11 cellular contexts compared by ENCODE assay signal in genomic region chr10:104139221-104139620, GRCh38. TPM values are rescaled to one million over a fixed set of nuclear protein-coding genes. Genes with fewer than 3 reads are reported as not detected.
DNase-seq lines count a peak whose midpoint lies in the region; ATAC-seq and TF ChIP-seq lines count a peak whose summit lies in the region.
"Had no signal": no experiment of that assay in that cellular context is flagged by ENCODE, and none has a peak within 500 bp of the region (broad histone marks: within the 10 kb centered on the region; RNA-seq: fewer than 3 reads in every experiment).

No MANE protein-coding gene starts in this region.

- CTCF ChIA-PET in OCI-LY7 (lab: Charles Lee; ENCODE audit: unreplicated experiment) = interaction anchor here (0.6 to 0.7 kb wide), 2 partner anchors 8 to 251 kb away, joined by 3 read pairs; no protein-coding TSS in a partner anchor

- peaks cover 5% of the 10 kb centered on the region for H3K4me1 ChIP-seq in OCI-LY7 (ENCODE audit: insufficient read depth, low read length, poor library complexity, severe bottlenecking)
- H3K4me1 ChIP-seq: SJSA1 had no signal

- BruUV-seq in OCI-LY7 (replicated peaks; lab: Mats Ljungman, UMichigan) = no TSS peak

- no peaks in the 10 kb centered on the region for H4K20me1 ChIP-seq in OCI-LY7 (ENCODE audit: insufficient read depth, low read length)

- intact Hi-C loops in OCI-LY7 (cut with micrococcal nuclease; ENCODE audit: unreplicated experiment) = no loop called here

- no peak for DNase-seq in AG10803 (ENCODE audit: low read depth)
- peak; percentile 18 for DNase-seq in GM12865 (ENCODE audit: low read depth)
- DNase-seq in OCI-LY7 (ENCODE audit: low spot score) = peak; percentile 42
- peak; percentile 33 for DNase-seq in fibroblast of mammary gland (ENCODE audit: low read depth)
- no peak for DNase-seq in C1 segment of cervical spinal cord (lab: John Stamatoyannopoulos, UW)
- no peak for DNase-seq in NCI-H1105 (lab: John Stamatoyannopoulos, UW)
- no peak for DNase-seq in medulla oblongata (ENCODE audit: extremely low spot score)
- DNase-seq: cerebellar nuclear complex, NCI-H1436 treated with DMSO at 0.1 percent for 48 hours had no signal

- no peak overlapping the region for H3K4me2 ChIP-seq in OCI-LY7 (ENCODE audit: low read length)

- no peak for ATAC-seq in GM18907 (IDR thresholded peaks at IDR 0.05; ENCODE audit: unreplicated experiment)

- no peaks in the 10 kb centered on the region for H3K9me3 ChIP-seq in OCI-LY7 (ENCODE audit: low read length)
- H3K9me3 ChIP-seq: SJSA1 had no signal

- no peaks in the 10 kb centered on the region for H3K79me2 ChIP-seq in OCI-LY7 (ENCODE audit: insufficient read depth, low read depth, low read length)

- TF ChIP-seq CTCF in AG10803 (conservative IDR thresholded peaks at IDR 0.05; ENCODE audit: low read length) (peak; percentile 42), GM12865 (IDR thresholded peaks at IDR 0.05; ENCODE audit: insufficient read depth, low read depth, low read length, missing control alignments) (peak; percentile 35), OCI-LY7 (conservative IDR thresholded peaks at IDR 0.05; ENCODE audit: low read length) (peak; percentile 87), fibroblast of mammary gland (conservative IDR thresholded peaks at IDR 0.05; ENCODE audit: control insufficient read depth, insufficient read depth, low read depth, low read length) (peak; percentile 58)

- H3K27ac ChIP-seq in OCI-LY7 (ENCODE audit: low read depth, low read length, poor library complexity, severe bottlenecking) = no peak overlapping the region
- H3K27ac ChIP-seq: SJSA1 had no signal

- no peaks in the 10 kb centered on the region for H3K36me3 ChIP-seq in OCI-LY7 (ENCODE audit: insufficient read depth, low read length)
- H3K36me3 ChIP-seq: SJSA1 had no signal

- no peak overlapping the region for H2AFZ ChIP-seq in OCI-LY7 (ENCODE audit: low read length)

- no peaks in the 10 kb centered on the region for H3K9me2 ChIP-seq in OCI-LY7 (ENCODE audit: insufficient read depth, low read length)

- no peak overlapping the region for H3K4me3 ChIP-seq in AG10803 (ENCODE audit: low read length)
- H3K4me3 ChIP-seq in GM12865 (ENCODE audit: low read depth, low read length) = no peak overlapping the region
- no peak overlapping the region for H3K4me3 ChIP-seq in OCI-LY7 (ENCODE audit: low read depth, low read length, poor library complexity, severe bottlenecking)
- H3K4me3 ChIP-seq in fibroblast of mammary gland (ENCODE audit: control insufficient read depth, low read depth, low read length) = no peak overlapping the region
- H3K4me3 ChIP-seq: SJSA1 had no signal

- POLR2A ChIA-PET in OCI-LY7 (lab: Charles Lee) = interaction anchor here (0.7 kb wide), 1 partner anchor 410 kb away, joined by 3 read pairs; no protein-coding TSS in a partner anchor

RNA-seq across cellular contexts. Expression of gene SFR1, which starts 17.2 kb away (rescaled TPM):
- 6.9 and 14.8 TPM in 2 replicates for total RNA-seq in OCI-LY7 (2014; rRNA removed; shearing (Covaris generic))
- 13.9 and 18.0 TPM in 2 replicates for total RNA-seq in OCI-LY7 (2022)

RNA-seq across cellular contexts. Expression of gene COL17A1, which starts 53.5 kb away (rescaled TPM):
- not detected in 2 replicates for total RNA-seq in OCI-LY7 (2014; rRNA removed; shearing (Covaris generic))
- total RNA-seq in OCI-LY7 (2022) = 0.15 and 0.17 TPM in 2 replicates

Comparison
In these comparisons a context has a peak if more than half of its experiments do, and no peak if none do; other contexts are left out.
1. DNase-seq: peak in GM12865 (single experiment), OCI-LY7 (single experiment) and fibroblast of mammary gland (single experiment); none in AG10803 (single experiment), C1 segment of cervical spinal cord (0 of 14), NCI-H1105 (single experiment) and medulla oblongata (single experiment).
2. CTCF ChIP-seq: peak in every context shown above with its lines; median percentile 87 in OCI-LY7; 58 in fibroblast of mammary gland; 42 in AG10803; 35 in GM12865.